In genomic region chr10:30437039-30437781, GRCh38 we compare ENCODE assay signal across 8 cellular contexts. TPM values are rescaled to one million over a fixed set of nuclear protein-coding genes. Genes with fewer than 3 reads are reported as not detected.
DNase-seq lines count a peak whose midpoint lies in the region; ATAC-seq, FAIRE-seq and TF ChIP-seq lines count a peak whose summit lies in the region.

No MANE protein-coding gene starts in this region.

- TF ChIP-seq CTCF in endodermal cell (conservative IDR thresholded peaks at IDR 0.05) (no peak), progenitor cell of endocrine pancreas (IDR thresholded peaks at IDR 0.05; ENCODE audit: unreplicated experiment) (no peak), D721Med (IDR thresholded peaks at IDR 0.05; ENCODE audit: insufficient read depth, missing control alignments) (no peak)

- H3K36me3 ChIP-seq in endodermal cell (ENCODE audit: control insufficient read depth, insufficient read depth, low read length): peaks cover 49% of the 10 kb centered on the region

- peak overlapping the region; percentile 91 for H3K4me3 ChIP-seq in endodermal cell (ENCODE audit: low read length)

- no peaks in the 10 kb centered on the region for H3K27me3 ChIP-seq in endodermal cell (ENCODE audit: control insufficient read depth, insufficient read depth, low read length, poor library complexity, severe bottlenecking)

- peaks cover 10% of the 10 kb centered on the region for H3K4me1 ChIP-seq in endodermal cell (ENCODE audit: control insufficient read depth, insufficient read depth, low read length)

- no peak for FAIRE-seq in D721Med (lab: Jason Lieb, UNC)

- H3K27ac ChIP-seq in endodermal cell (ENCODE audit: low read depth, low read length): no peak overlapping the region

- peak; percentile 14 to 19 for DNase-seq in activated CD4-positive, alpha-beta T cell treated with anti-CD3 and anti-CD28 coated beads for 4 hours
- DNase-seq in activated CD4-positive, alpha-beta T cell treated with anti-CD3 and anti-CD28 coated beads, Interleukin-2, amount 50 U/mL, for 1 hour: no peak
- DNase-seq in RPMI8226: peak; percentile 60
- no peak for DNase-seq in endodermal cell
- DNase-seq in progenitor cell of endocrine pancreas (ENCODE audit: low spot score, unreplicated experiment): no peak
- no peak for DNase-seq in D721Med (ENCODE audit: insufficient read length, low spot score)
- DNase-seq in NCI-H146 treated with DMSO at 0.1 percent for 48 hours (lab: John Stamatoyannopoulos, UW; ENCODE audit: unreplicated experiment): no peak

- peak overlapping the region; percentile 92 for H3K9ac ChIP-seq in endodermal cell (ENCODE audit: extremely low read depth, low read length, poor library complexity, severe bottlenecking)

- H3K9me3 ChIP-seq in endodermal cell (ENCODE audit: control insufficient read depth, low read length): no peaks in the 10 kb centered on the region

- no peak overlapping the region for H3K27ac Mint-ChIP-seq in endodermal cell
- H3K27ac Mint-ChIP-seq in progenitor cell of endocrine pancreas: peak overlapping the region; percentile 87

- H3K4me1 Mint-ChIP-seq in endodermal cell (peaks cover 40% of the 10 kb centered on the region), progenitor cell of endocrine pancreas (ENCODE audit: low read depth) (peaks cover 44% of the 10 kb centered on the region)

- 62 to 73% methylated on average over 11 to 13 of the region's 13 CpGs for WGBS in endodermal cell (ENCODE audit: insufficient coverage in 1 of 2, insufficient read length in 1 of 2), 2 experiments

- H3K9me3 Mint-ChIP-seq in endodermal cell (no peaks in the 10 kb centered on the region), progenitor cell of endocrine pancreas (ENCODE audit: low read depth) (no peaks in the 10 kb centered on the region)

- H3K36me3 Mint-ChIP-seq in endodermal cell (ENCODE audit: low read depth) (peaks cover 24% of the 10 kb centered on the region), progenitor cell of endocrine pancreas (ENCODE audit: insufficient read depth) (peaks cover 11% of the 10 kb centered on the region)

- no peak for ATAC-seq in GM19328 (IDR thresholded peaks at IDR 0.05; ENCODE audit: unreplicated experiment)

- H3K4me3 Mint-ChIP-seq in endodermal cell (peak overlapping the region; percentile 88), progenitor cell of endocrine pancreas (ENCODE audit: low read depth) (peak overlapping the region; percentile 61)

- peaks cover 4% of the 10 kb centered on the region for H3K27me3 Mint-ChIP-seq in endodermal cell (ENCODE audit: insufficient read depth)
- H3K27me3 Mint-ChIP-seq in progenitor cell of endocrine pancreas: no peaks in the 10 kb centered on the region

RNA-seq across cellular contexts. Expression of gene MAP3K8, which starts 3.2 kb away (rescaled TPM):
- total RNA-seq in endodermal cell: 10 to 100 TPM; 10.2 to 11.7 TPM
- 9.2 TPM for polyA plus RNA-seq in endodermal cell (2013, experiment 1 of 2)
- 10.8 TPM for polyA plus RNA-seq in endodermal cell (2013, experiment 2 of 2)
- 15.0 and 16.8 TPM in 2 replicates for total RNA-seq in progenitor cell of endocrine pancreas

Comparison
In these comparisons a context has a peak if more than half of its experiments do, and no peak if none do; other contexts are left out.
1. DNase-seq: peak in activated CD4-positive, alpha-beta T cell treated with anti-CD3 and anti-CD28 coated beads for 4 hours (2 of 2) and RPMI8226 (single experiment); none in activated CD4-positive, alpha-beta T cell treated with anti-CD3 and anti-CD28 coated beads, Interleukin-2, amount 50 U/mL, for 1 hour (single experiment), endodermal cell (single experiment), progenitor cell of endocrine pancreas (single experiment), D721Med (single experiment) and NCI-H146 treated with DMSO at 0.1 percent for 48 hours (single experiment).